ENCODE assay signal across 20 cellular contexts in the genomic region with DNA sequence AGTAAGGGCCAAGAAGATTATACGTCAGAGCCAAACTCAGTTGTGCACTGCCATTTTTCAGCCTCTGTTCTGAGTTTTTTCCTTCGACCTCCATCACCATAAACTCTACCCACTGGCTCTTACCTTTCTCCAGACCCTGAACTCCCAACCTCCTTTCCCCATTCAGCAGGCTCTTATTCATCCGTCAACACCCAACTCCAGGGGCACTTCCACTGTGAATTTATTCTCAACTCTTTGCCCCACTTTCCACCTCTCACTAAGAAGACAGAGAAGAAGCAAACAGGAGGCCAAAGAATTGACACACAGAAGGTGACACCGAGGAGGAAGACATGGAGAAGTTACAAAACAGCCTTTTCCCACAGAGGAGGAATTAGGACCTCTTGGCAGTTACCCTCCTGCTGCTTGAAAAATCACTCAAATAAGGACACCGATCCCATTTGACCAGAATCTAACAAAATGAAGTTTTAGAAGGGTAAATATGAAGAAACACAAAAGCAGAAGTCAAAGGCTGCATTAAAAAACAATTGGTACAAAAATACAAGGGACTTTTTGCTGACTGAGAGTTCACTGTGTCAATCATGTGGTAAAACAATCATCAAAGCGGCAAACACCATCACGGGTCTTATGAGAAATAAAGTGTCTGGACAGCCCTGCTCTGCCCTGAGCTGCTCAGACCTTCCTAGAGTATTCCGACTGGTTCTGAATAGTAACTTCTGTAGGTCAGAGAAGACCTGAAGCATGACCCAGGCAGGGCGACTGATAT.
DNase-seq lines count a peak whose midpoint lies in the region; ATAC-seq and TF ChIP-seq lines count a peak whose summit lies in the region.
"Had no signal": no experiment of that assay in that cellular context is flagged by ENCODE, and none has a peak within 500 bp of the region (broad histone marks: within the 10 kb centered on the region; RNA-seq: fewer than 3 reads in every experiment).

No MANE protein-coding gene starts in this region.

- POLR2A ChIA-PET in SK-N-SH (lab: Yijun Ruan, JAX) = no interaction called here

- H3K27ac ChIP-seq in SK-N-SH (ENCODE audit: low read depth in 2 of 2, low read length in 1 of 2) = no peak overlapping the region
- peak overlapping the region; percentile 91 for H3K27ac ChIP-seq in endodermal cell (ENCODE audit: low read depth, low read length)
- H3K27ac ChIP-seq: 22Rv1, PC-9, upper lobe of right lung had no signal

- H3K4me1 ChIP-seq in SK-N-SH (ENCODE audit: control insufficient read depth in 1 of 2, insufficient read depth in 2 of 2, low read depth in 1 of 2, low read length in 1 of 2) (peaks cover 0 to 6% of the 10 kb centered on the region in 2 experiments; a peak in 1 of 4 replicates), endodermal cell (ENCODE audit: control insufficient read depth, insufficient read depth, low read length) (peaks cover 2% of the 10 kb centered on the region)
- H3K4me1 ChIP-seq: upper lobe of right lung had no signal

- H3K4me1 Mint-ChIP-seq in endodermal cell = peaks cover 2% of the 10 kb centered on the region
- H3K4me1 Mint-ChIP-seq: activated CD4-positive, alpha-beta T cell treated with anti-CD3 and anti-CD28 coated beads, Interleukin-2, amount 10 ng/mL, durations not matched to agents 7 days and 5 days; activated naive CD8-positive, alpha-beta T cell treated with anti-CD3 and anti-CD28 coated beads, Interleukin-2, amount 10 ng/mL, durations not matched to agents 7 days and 5 days; B cell had no signal

- no peak overlapping the region for H3K4me3 ChIP-seq in SK-N-SH (ENCODE audit: low read depth in 2 of 2, low read length in 1 of 2)
- H3K4me3 ChIP-seq in endodermal cell (ENCODE audit: low read length) = no peak overlapping the region
- H3K4me3 ChIP-seq: PC-9, upper lobe of right lung had no signal

- no peaks in the 10 kb centered on the region for H3K36me3 ChIP-seq in SK-N-SH (replicated peaks in 1 of 2; ENCODE audit: control insufficient read depth in 1 of 2, insufficient read depth in 2 of 2, low read length in 1 of 2)
- H3K36me3 ChIP-seq in endodermal cell (ENCODE audit: control insufficient read depth, insufficient read depth, low read length) = no peaks in the 10 kb centered on the region
- H3K36me3 ChIP-seq: upper lobe of right lung had no signal

- no peaks in the 10 kb centered on the region for H3K27me3 Mint-ChIP-seq in endodermal cell (ENCODE audit: insufficient read depth)
- H3K27me3 Mint-ChIP-seq: activated CD4-positive, alpha-beta T cell treated with anti-CD3 and anti-CD28 coated beads, Interleukin-2, amount 10 ng/mL, durations not matched to agents 7 days and 5 days had no signal

- TF ChIP-seq EP300 in SK-N-SH (IDR thresholded peaks at IDR 0.05; ENCODE audit: borderline replicate concordance in 1 of 2, low read depth in 1 of 2, low read length in 1 of 2) = no peak

- H2AFZ ChIP-seq in SK-N-SH (ENCODE audit: low read depth) = no peak overlapping the region
- H2AFZ ChIP-seq: PC-9 had no signal

- no peak for TF ChIP-seq CTCF in SK-N-SH (IDR thresholded peaks at IDR 0.05)
- no peak for TF ChIP-seq CTCF in endodermal cell (conservative IDR thresholded peaks at IDR 0.05)

- 61% methylated on average over 9 of the region's 9 CpGs for WGBS in SK-N-SH (ENCODE audit: low lambda C conversion rate)
- 82 to 91% methylated on average over 7 to 9 of the region's 9 CpGs for WGBS in endodermal cell (ENCODE audit: insufficient coverage in 1 of 2, insufficient read length in 1 of 2), 2 experiments

- H3K79me2 ChIP-seq in SK-N-SH (ENCODE audit: insufficient read depth) = no peaks in the 10 kb centered on the region

- ATAC-seq in SK-N-SH treated with all-trans-retinoic acid at 6 μM for 48 hours (no peak), HG02885 (IDR thresholded peaks at IDR 0.05; ENCODE audit: poor library complexity, unreplicated experiment) (peak; percentile 80), HG03135 (IDR thresholded peaks at IDR 0.05; ENCODE audit: unreplicated experiment) (no peak), GM21447 (IDR thresholded peaks at IDR 0.05; ENCODE audit: unreplicated experiment) (no peak)
- ATAC-seq: upper lobe of right lung had no signal

- no peaks in the 10 kb centered on the region for H3K9me2 ChIP-seq in SK-N-SH

- H3K27me3 ChIP-seq in SK-N-SH (ENCODE audit: insufficient read depth) = no peaks in the 10 kb centered on the region
- no peaks in the 10 kb centered on the region for H3K27me3 ChIP-seq in endodermal cell (ENCODE audit: control insufficient read depth, insufficient read depth, low read length, poor library complexity, severe bottlenecking)
- H3K27me3 ChIP-seq: upper lobe of right lung had no signal

- H3K4me2 ChIP-seq in SK-N-SH = no peak overlapping the region
- H3K4me2 ChIP-seq: PC-9 had no signal

- H4K20me1 ChIP-seq in SK-N-SH (ENCODE audit: insufficient read depth) = no peaks in the 10 kb centered on the region

- no peaks in the 10 kb centered on the region for H3K36me3 Mint-ChIP-seq in endodermal cell (ENCODE audit: low read depth)
- H3K36me3 Mint-ChIP-seq: activated naive CD8-positive, alpha-beta T cell treated with anti-CD3 and anti-CD28 coated beads, Interleukin-2, amount 10 ng/mL, durations not matched to agents 7 days and 5 days had no signal

- no peak overlapping the region for H3K27ac Mint-ChIP-seq in endodermal cell
- H3K27ac Mint-ChIP-seq: activated CD4-positive, alpha-beta T cell treated with anti-CD3 and anti-CD28 coated beads, Interleukin-2, amount 10 ng/mL, durations not matched to agents 7 days and 5 days; activated naive CD8-positive, alpha-beta T cell treated with anti-CD3 and anti-CD28 coated beads, Interleukin-2, amount 10 ng/mL, durations not matched to agents 7 days and 5 days; activated T-helper 2 cell treated with anti-CD3 and anti-CD28 coated beads, Interferon-gamma antibody, Interleukin-2, Interleukin-4, amounts not matched to agents 10 μg/mL and 5 μg/mL and 100 μg/mL, durations not matched to agents 14 hours and 24 hours and 36 hours; B cell had no signal

- CTCF ChIA-PET in SK-N-SH (lab: Yijun Ruan, JAX) = interaction anchor here (1.6 kb wide), 1 partner anchor 112 kb away, joined by 4 read pairs; no protein-coding TSS in a partner anchor

- no peak overlapping the region for H3K9ac ChIP-seq in SK-N-SH
- no peak overlapping the region for H3K9ac ChIP-seq in endodermal cell (ENCODE audit: extremely low read depth, low read length, poor library complexity, severe bottlenecking)

- no peaks in the 10 kb centered on the region for H3K9me3 Mint-ChIP-seq in endodermal cell
- H3K9me3 Mint-ChIP-seq: activated CD4-positive, alpha-beta T cell treated with anti-CD3 and anti-CD28 coated beads, Interleukin-2, amount 10 ng/mL, durations not matched to agents 7 days and 5 days; activated naive CD8-positive, alpha-beta T cell treated with anti-CD3 and anti-CD28 coated beads, Interleukin-2, amount 10 ng/mL, durations not matched to agents 7 days and 5 days; activated T-helper 2 cell treated with anti-CD3 and anti-CD28 coated beads, Interferon-gamma antibody, Interleukin-2, Interleukin-4, amounts not matched to agents 10 μg/mL and 5 μg/mL and 100 μg/mL, durations not matched to agents 14 hours and 24 hours and 36 hours had no signal

- H3F3A ChIP-seq in SK-N-SH (replicated peaks; ENCODE audit: insufficient read depth) = no peaks in the 10 kb centered on the region

- no peaks in the 10 kb centered on the region for H3K9me3 ChIP-seq in SK-N-SH
- H3K9me3 ChIP-seq in endodermal cell (ENCODE audit: control insufficient read depth, low read length) = no peaks in the 10 kb centered on the region
- H3K9me3 ChIP-seq: upper lobe of right lung had no signal

- no peak overlapping the region for H3K4me3 Mint-ChIP-seq in endodermal cell
- H3K4me3 Mint-ChIP-seq: activated CD4-positive, alpha-beta T cell treated with anti-CD3 and anti-CD28 coated beads, Interleukin-2, amount 10 ng/mL, durations not matched to agents 7 days and 5 days; activated naive CD8-positive, alpha-beta T cell treated with anti-CD3 and anti-CD28 coated beads, Interleukin-2, amount 10 ng/mL, durations not matched to agents 7 days and 5 days; B cell had no signal

- TF ChIP-seq RAD21 in SK-N-SH (IDR thresholded peaks at IDR 0.05; ENCODE audit: low read length) = no peak

- DNase-seq in SK-N-SH (no peak), endodermal cell (peak; percentile 35), UCSD-AML1 (lab: John Stamatoyannopoulos, UW; ENCODE audit: unreplicated experiment) (no peak), NCI-H2196 (lab: John Stamatoyannopoulos, UW; ENCODE audit: unreplicated experiment) (no peak)
- DNase-seq: activated CD4-positive, alpha-beta T cell treated with anti-CD3 and anti-CD28 coated beads, Interleukin-2, amount 10 ng/mL, durations not matched to agents 7 days and 5 days; activated naive CD8-positive, alpha-beta T cell treated with anti-CD3 and anti-CD28 coated beads, Interleukin-2, amount 10 ng/mL, durations not matched to agents 7 days and 5 days; cortex of kidney; NCI-H1092; NCI-H1930; NCI-H345; PC-9; SIG-M5; upper lobe of right lung had no signal

TF ChIP-seq in SK-N-SH, 30 proteins besides CTCF, POLR2A, EP300 and RAD21:
- TF ChIP-seq, protein P1, sequence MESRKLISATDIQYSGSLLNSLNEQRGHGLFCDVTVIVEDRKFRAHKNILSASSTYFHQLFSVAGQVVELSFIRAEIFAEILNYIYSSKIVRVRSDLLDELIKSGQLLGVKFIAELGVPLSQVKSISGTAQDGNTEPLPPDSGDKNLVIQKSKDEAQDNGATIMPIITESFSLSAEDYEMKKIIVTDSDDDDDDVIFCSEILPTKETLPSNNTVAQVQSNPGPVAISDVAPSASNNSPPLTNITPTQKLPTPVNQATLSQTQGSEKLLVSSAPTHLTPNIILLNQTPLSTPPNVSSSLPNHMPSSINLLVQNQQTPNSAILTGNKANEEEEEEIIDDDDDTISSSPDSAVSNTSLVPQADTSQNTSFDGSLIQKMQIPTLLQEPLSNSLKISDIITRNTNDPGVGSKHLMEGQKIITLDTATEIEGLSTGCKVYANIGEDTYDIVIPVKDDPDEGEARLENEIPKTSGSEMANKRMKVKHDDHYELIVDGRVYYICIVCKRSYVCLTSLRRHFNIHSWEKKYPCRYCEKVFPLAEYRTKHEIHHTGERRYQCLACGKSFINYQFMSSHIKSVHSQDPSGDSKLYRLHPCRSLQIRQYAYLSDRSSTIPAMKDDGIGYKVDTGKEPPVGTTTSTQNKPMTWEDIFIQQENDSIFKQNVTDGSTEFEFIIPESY (IDR thresholded peaks at IDR 0.05; ENCODE audit: borderline replicate concordance, low read depth) = no peak
- no peak for TF ChIP-seq TAF1 (IDR thresholded peaks at IDR 0.05; ENCODE audit: borderline replicate concordance, low read depth, low read length)
- no peak for TF ChIP-seq CHD2 (IDR thresholded peaks at IDR 0.05; ENCODE audit: low read length, partially characterized antibody)
TF ChIP-seq in SK-N-SH: peak in this region for 0.
